Comparison of ENCODE assay signal across 12 cellular contexts in genomic region chr12:50750366-50750765, GRCh38. TPM values are rescaled to one million over a fixed set of nuclear protein-coding genes. Genes with fewer than 3 reads are reported as not detected.
A peak's percentile ranks its signal among the peaks of the same experiment; 100 is the strongest.
DNase-seq lines count a peak whose midpoint lies in the region; ATAC-seq and TF ChIP-seq lines count a peak whose summit lies in the region.
"Had no signal": no experiment of that assay in that cellular context is flagged by ENCODE, and none has a peak within 500 bp of the region (broad histone marks: within the 10 kb centered on the region; RNA-seq: fewer than 3 reads in every experiment).

No MANE protein-coding gene starts in this region.

- H3K4me2 ChIP-seq in SK-N-SH = no peak overlapping the region
- H3K4me2 ChIP-seq: PC-9 had no signal

- no peaks in the 10 kb centered on the region for H4K20me1 ChIP-seq in SK-N-SH (ENCODE audit: insufficient read depth)

- no peak overlapping the region for H2AFZ ChIP-seq in SK-N-SH (ENCODE audit: low read depth)
- H2AFZ ChIP-seq: PC-9 had no signal

- no peaks in the 10 kb centered on the region for H3K4me1 Mint-ChIP-seq in CD8-positive, alpha-beta T cell (ENCODE audit: low read depth)
- H3K4me1 Mint-ChIP-seq in WTC11 = peaks cover 17% of the 10 kb centered on the region

- H3K9me2 ChIP-seq in SK-N-SH = no peaks in the 10 kb centered on the region

- H3K9me3 Mint-ChIP-seq in CD8-positive, alpha-beta T cell = no peaks in the 10 kb centered on the region
- H3K9me3 Mint-ChIP-seq in WTC11 = no peaks in the 10 kb centered on the region

- TF ChIP-seq EP300 in SK-N-SH (IDR thresholded peaks at IDR 0.05; ENCODE audit: borderline replicate concordance in 1 of 2, low read depth in 1 of 2, low read length in 1 of 2) = no peak

- DNase-seq in CD8-positive, alpha-beta T cell = no peak
- DNase-seq in WTC11 (ENCODE audit: low spot score) (no peak), left colon (no peak), gastrocnemius medialis (no peak), NCI-H2196 (lab: John Stamatoyannopoulos, UW; ENCODE audit: unreplicated experiment) (no peak), T-helper 1 cell (no peak), SK-N-SH (no peak)
- DNase-seq: Karpas-422, NCI-H1105 treated with DMSO at 0.1 percent for 48 hours, NCI-H187, NCI-H446, PC-9 had no signal

- H3K36me3 ChIP-seq in CD8-positive, alpha-beta T cell (ENCODE audit: insufficient read depth, low read length) = peaks cover 4% of the 10 kb centered on the region
- H3K36me3 ChIP-seq in gastrocnemius medialis = peaks cover 0 to 25% of the 10 kb centered on the region in 2 donors
- peaks cover 17 to 22% of the 10 kb centered on the region in 2 experiments for H3K36me3 ChIP-seq in SK-N-SH (replicated peaks in 1 of 2; ENCODE audit: control insufficient read depth in 1 of 2, insufficient read depth in 2 of 2, low read length in 1 of 2)

- no peak for TF ChIP-seq RAD21 in SK-N-SH (IDR thresholded peaks at IDR 0.05; ENCODE audit: low read length)

- no peaks in the 10 kb centered on the region for H3K27me3 ChIP-seq in CD8-positive, alpha-beta T cell (ENCODE audit: insufficient read depth, low read length)
- H3K27me3 ChIP-seq in gastrocnemius medialis (no peaks in the 10 kb centered on the region), SK-N-SH (ENCODE audit: insufficient read depth) (no peaks in the 10 kb centered on the region)

- CTCF ChIA-PET in CD8-positive, alpha-beta T cell (lab: Charles Lee) = interaction anchor here (1.2 kb wide), 1 partner anchor 17 kb away, joined by 3 read pairs; no protein-coding TSS in a partner anchor
- CTCF ChIA-PET in WTC11 (lab: Charles Lee) (no interaction called here), SK-N-SH (lab: Yijun Ruan, JAX) (interaction anchor here (1.5 kb wide), 1 partner anchor 15 kb away, joined by 4 read pairs; no protein-coding TSS in a partner anchor)

- intact Hi-C loops in CD8-positive, alpha-beta T cell (cut with DNase I, micrococcal nuclease) = loop anchor here in 1 of 2 experiments (5.0 kb wide), 1 partner anchor 673 kb away; no protein-coding TSS in a partner anchor
- intact Hi-C loops in left colon (cut with DNase I, micrococcal nuclease) (no loop called here), gastrocnemius medialis (cut with DNase I; ENCODE audit: low total_unique reads) (no loop called here)

- H3K4me1 ChIP-seq in CD8-positive, alpha-beta T cell (ENCODE audit: insufficient read depth, low read length) = no peaks in the 10 kb centered on the region
- H3K4me1 ChIP-seq in gastrocnemius medialis (peaks cover 22 to 34% of the 10 kb centered on the region in 2 donors), SK-N-SH (ENCODE audit: control insufficient read depth in 1 of 2, insufficient read depth in 2 of 2, low read depth in 1 of 2, low read length in 1 of 2) (peaks cover 0 to 10% of the 10 kb centered on the region in 2 experiments; a peak in 1 of 4 replicates)

- no peaks in the 10 kb centered on the region for H3K79me2 ChIP-seq in SK-N-SH (ENCODE audit: insufficient read depth)

- H3K9me3 ChIP-seq in CD8-positive, alpha-beta T cell (ENCODE audit: low read length) = no peaks in the 10 kb centered on the region
- no peaks in the 10 kb centered on the region for H3K9me3 ChIP-seq in gastrocnemius medialis
- no peaks in the 10 kb centered on the region for H3K9me3 ChIP-seq in SK-N-SH

- H3K27ac ChIP-seq in CD8-positive, alpha-beta T cell (ENCODE audit: low read depth, low read length) = no peak overlapping the region
- peak overlapping the region in 3 of 4 donors; percentile 15 to 89 (median 85) for H3K27ac ChIP-seq in gastrocnemius medialis
- no peak overlapping the region for H3K27ac ChIP-seq in SK-N-SH (ENCODE audit: low read depth in 2 of 2, low read length in 1 of 2)
- H3K27ac ChIP-seq: PC-9 had no signal

- H3F3A ChIP-seq in SK-N-SH (replicated peaks; ENCODE audit: insufficient read depth) = peaks cover 18% of the 10 kb centered on the region

- H3K4me3 ChIP-seq in CD8-positive, alpha-beta T cell (ENCODE audit: low read depth, low read length) = no peak overlapping the region
- H3K4me3 ChIP-seq in gastrocnemius medialis (no peak overlapping the region), SK-N-SH (ENCODE audit: low read depth in 2 of 2, low read length in 1 of 2) (no peak overlapping the region)
- H3K4me3 ChIP-seq: PC-9 had no signal

- POLR2A ChIA-PET in CD8-positive, alpha-beta T cell (lab: Charles Lee) = interaction anchor here (0.6 kb wide), 1 partner anchor 17 kb away, joined by 4 read pairs; no protein-coding TSS in a partner anchor
- POLR2A ChIA-PET in WTC11 (lab: Charles Lee) (no interaction called here), SK-N-SH (lab: Yijun Ruan, JAX) (no interaction called here)

- H3K9ac ChIP-seq in SK-N-SH = no peak overlapping the region

- WGBS in SK-N-SH (ENCODE audit: low lambda C conversion rate) = 98% methylated on average over 4 of the region's 4 CpGs

- peaks cover 35% of the 10 kb centered on the region for H3K36me3 Mint-ChIP-seq in CD8-positive, alpha-beta T cell
- H3K36me3 Mint-ChIP-seq in WTC11 = peaks cover 5% of the 10 kb centered on the region; the same call in 1 of the 2 replicates

- peak overlapping the region; percentile 18 for H3K27ac Mint-ChIP-seq in CD8-positive, alpha-beta T cell
- H3K27ac Mint-ChIP-seq in WTC11 = peak overlapping the region; percentile 48

- no peak for TF ChIP-seq POLR2A in gastrocnemius medialis (IDR thresholded peaks at IDR 0.05)

- no peak for ATAC-seq in CD8-positive, alpha-beta T cell
- ATAC-seq in WTC11 (no peak), left colon (peak; percentile 38), gastrocnemius medialis (no peak)

- in situ Hi-C loops in gastrocnemius medialis (cut with MboI; ENCODE audit: low sequenced_read_pairs in 4 of 4) = no loop called here

- H3K4me3 Mint-ChIP-seq in CD8-positive, alpha-beta T cell = no peak overlapping the region
- no peak overlapping the region for H3K4me3 Mint-ChIP-seq in WTC11

- no peak for TF ChIP-seq CTCF in CD8-positive, alpha-beta T cell (IDR thresholded peaks at IDR 0.05)
- no peak for TF ChIP-seq CTCF in WTC11 (IDR thresholded peaks at IDR 0.05)
- no peak for TF ChIP-seq CTCF in gastrocnemius medialis (IDR thresholded peaks at IDR 0.05 in 4 of 5, conservative IDR thresholded peaks at IDR 0.05 in 1 of 5)
- no peak for TF ChIP-seq CTCF in SK-N-SH (IDR thresholded peaks at IDR 0.05)

- no peaks in the 10 kb centered on the region for H3K27me3 Mint-ChIP-seq in CD8-positive, alpha-beta T cell (ENCODE audit: low read depth)
- H3K27me3 Mint-ChIP-seq in WTC11 (ENCODE audit: low read depth) = no peaks in the 10 kb centered on the region

TF ChIP-seq in WTC11, 78 proteins besides CTCF, POLR2A, EP300 and RAD21 (continues in another document):
- TF ChIP-seq, protein P1, sequence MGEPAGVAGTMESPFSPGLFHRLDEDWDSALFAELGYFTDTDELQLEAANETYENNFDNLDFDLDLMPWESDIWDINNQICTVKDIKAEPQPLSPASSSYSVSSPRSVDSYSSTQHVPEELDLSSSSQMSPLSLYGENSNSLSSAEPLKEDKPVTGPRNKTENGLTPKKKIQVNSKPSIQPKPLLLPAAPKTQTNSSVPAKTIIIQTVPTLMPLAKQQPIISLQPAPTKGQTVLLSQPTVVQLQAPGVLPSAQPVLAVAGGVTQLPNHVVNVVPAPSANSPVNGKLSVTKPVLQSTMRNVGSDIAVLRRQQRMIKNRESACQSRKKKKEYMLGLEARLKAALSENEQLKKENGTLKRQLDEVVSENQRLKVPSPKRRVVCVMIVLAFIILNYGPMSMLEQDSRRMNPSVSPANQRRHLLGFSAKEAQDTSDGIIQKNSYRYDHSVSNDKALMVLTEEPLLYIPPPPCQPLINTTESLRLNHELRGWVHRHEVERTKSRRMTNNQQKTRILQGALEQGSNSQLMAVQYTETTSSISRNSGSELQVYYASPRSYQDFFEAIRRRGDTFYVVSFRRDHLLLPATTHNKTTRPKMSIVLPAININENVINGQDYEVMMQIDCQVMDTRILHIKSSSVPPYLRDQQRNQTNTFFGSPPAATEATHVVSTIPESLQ (CRISPR knock-in tag; IDR thresholded peaks at IDR 0.05) = no peak
- TF ChIP-seq FOXK1 (CRISPR knock-in tag; IDR thresholded peaks at IDR 0.05) (no peak), TEAD1 (CRISPR knock-in tag; IDR thresholded peaks at IDR 0.05) (no peak), ESRRA (CRISPR knock-in tag; IDR thresholded peaks at IDR 0.05; ENCODE audit: borderline replicate concordance) (no peak)

TF ChIP-seq in SK-N-SH, 30 proteins besides CTCF, POLR2A, EP300 and RAD21 (continues in another document):
- TF ChIP-seq PBX3 (IDR thresholded peaks at IDR 0.05) (no peak), MEF2A (IDR thresholded peaks at IDR 0.05; ENCODE audit: borderline replicate concordance, low read depth) (no peak)

RNA-seq across cellular contexts. Expression of gene ATF1, which starts 13.5 kb away (rescaled TPM):
- total RNA-seq in CD8-positive, alpha-beta T cell = 10 to 100 TPM; 11.3 to 16.0 TPM
- total RNA-seq in WTC11 (2021) (34.6 to 36.6 TPM (median 34.8 TPM) in 3 replicates), left colon (10 to 100 TPM; 35.8 to 36.4 TPM), gastrocnemius medialis (10 to 100 TPM; 16.4 to 44.5 (median 37.5) TPM)
- 25.0 and 34.2 TPM in 2 replicates for polyA plus RNA-seq in SK-N-SH (2012; rRNA removed)
- 24.0 and 24.6 TPM in 2 replicates for polyA plus RNA-seq in SK-N-SH (2012; cell fraction: cytosol; rRNA removed)
- 14.2 and 21.5 TPM in 2 replicates for polyA plus RNA-seq in SK-N-SH (2012; cell fraction: nucleus; rRNA removed)

Comparison
In these comparisons a context has a peak if more than half of its experiments do, and no peak if none do; other contexts are left out.
1. H3K27ac ChIP-seq: peak in gastrocnemius medialis (3 of 4); none in CD8-positive, alpha-beta T cell (single experiment) and SK-N-SH (0 of 2).